In the genomic region with DNA sequence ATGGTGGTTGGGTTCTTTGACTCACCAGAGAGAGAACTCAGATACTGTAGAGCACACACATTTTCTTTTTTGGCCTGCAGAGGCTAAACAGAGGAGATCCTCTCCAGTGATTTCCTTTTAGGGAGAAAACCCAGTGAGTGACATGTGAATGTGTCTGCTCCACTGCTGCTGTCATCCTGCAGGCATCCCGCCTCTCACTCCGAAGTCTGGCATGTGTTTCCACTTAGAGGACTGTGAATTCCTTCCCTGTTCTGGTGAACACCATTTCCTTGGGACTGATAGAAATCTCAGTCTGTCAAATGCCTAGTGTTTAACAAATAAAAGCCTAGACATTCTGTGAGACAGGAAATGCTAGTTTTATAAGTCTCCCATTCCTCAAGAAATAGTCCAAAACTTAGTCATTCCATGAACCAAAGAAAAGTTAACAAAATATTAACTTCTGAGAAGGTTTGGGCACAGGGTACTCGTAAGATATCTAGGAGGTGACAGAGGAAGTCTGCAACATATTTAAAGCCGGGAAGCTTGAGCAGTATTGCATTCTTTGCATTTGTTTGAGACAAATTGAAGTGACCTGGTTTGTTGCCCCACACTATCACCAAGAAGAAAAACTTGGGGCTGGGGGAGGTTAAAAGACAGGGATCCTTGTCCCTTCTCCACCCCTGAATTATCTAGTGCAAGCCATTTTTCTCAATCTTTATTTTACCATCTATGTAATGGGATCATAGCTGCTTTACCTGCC, we compare ENCODE assay signal across 9 cellular contexts.
DNase-seq lines count a peak whose midpoint lies in the region; ATAC-seq and TF ChIP-seq lines count a peak whose summit lies in the region.
"Had no signal": no experiment of that assay in that cellular context is flagged by ENCODE, and none has a peak within 500 bp of the region (broad histone marks: within the 10 kb centered on the region; RNA-seq: fewer than 3 reads in every experiment).

No MANE protein-coding gene starts in this region.

- peak overlapping the region; percentile 98 for H2BK120ac ChIP-seq in IMR-90 (ENCODE audit: low read depth, low read length)

- H3K9me3 ChIP-seq in IMR-90 (ENCODE audit: control insufficient read depth, insufficient read depth, low read length): no peaks in the 10 kb centered on the region
- H3K9me3 ChIP-seq in endodermal cell (ENCODE audit: control insufficient read depth, low read length): no peaks in the 10 kb centered on the region
- no peaks in the 10 kb centered on the region for H3K9me3 ChIP-seq in mucosa of rectum (ENCODE audit: control insufficient read depth in 2 of 2, low read length in 2 of 2)
- H3K9me3 ChIP-seq: adrenal gland had no signal

- peak overlapping the region; percentile 95 for H2BK5ac ChIP-seq in IMR-90 (ENCODE audit: low read depth, low read length, poor library complexity, severe bottlenecking)

- peak overlapping the region; percentile 81 for H4K91ac ChIP-seq in IMR-90 (ENCODE audit: insufficient read depth, low read depth, low read length)

- no peak for TF ChIP-seq RAD21 in IMR-90 (IDR thresholded peaks at IDR 0.05; ENCODE audit: low read length)

- intact Hi-C loops in IMR-90 (cut with micrococcal nuclease): loop anchor here (1.0 to 5.0 kb wide), 2 partner anchors 14 to 77 kb away; a partner anchor contains a TSS

- CTCF ChIA-PET in IMR-90 (lab: Yijun Ruan, JAX): interaction anchor here (1.3 to 1.5 kb wide), 2 partner anchors 87 to 358 kb away, joined by 3 to 5 read pairs; a partner anchor contains a TSS

- no peak overlapping the region for H2AK9ac ChIP-seq in IMR-90 (replicated peaks; ENCODE audit: low read depth, low read length, poor library complexity)

- H3K27ac ChIP-seq in ACC112 (ENCODE audit: low read depth, low read length) (peak overlapping the region; percentile 89), IMR-90 (ENCODE audit: insufficient read depth, low read length) (peak overlapping the region; percentile 64), endodermal cell (ENCODE audit: low read depth, low read length) (peak overlapping the region; percentile 75), mucosa of rectum (ENCODE audit: low read depth in 2 of 2, low read length in 2 of 2) (peak overlapping the region; percentile 34 to 60)

- H2BK15ac ChIP-seq in IMR-90 (ENCODE audit: low read depth, low read length): peak overlapping the region; percentile 55; the same call in 1 of the 3 replicates

- POLR2A ChIA-PET in IMR-90 (lab: Charles Lee; ENCODE audit: unreplicated experiment): interaction anchor here (0.9 kb wide), 1 partner anchor 14 kb away, joined by 3 read pairs; no protein-coding TSS in a partner anchor

- H3K4me1 Mint-ChIP-seq in endodermal cell: peaks cover 20% of the 10 kb centered on the region

- H2BK20ac ChIP-seq in IMR-90 (ENCODE audit: low read depth, low read length): peak overlapping the region; percentile 96

- peak overlapping the region; percentile 84 for H3K23ac ChIP-seq in IMR-90 (ENCODE audit: low read depth, low read length)

- dilution Hi-C loops in IMR-90 (cut with HindIII; ENCODE audit: low sequenced_read_pairs, unreplicated experiment): no loop called here

- peak overlapping the region; percentile 94 for H3K56ac ChIP-seq in IMR-90 (ENCODE audit: extremely low read depth, insufficient read depth, low read length)

- H3K14ac ChIP-seq in IMR-90 (replicated peaks; ENCODE audit: low read depth, low read length): peak overlapping the region; percentile 98

- H3K36me3 ChIP-seq in ACC112 (ENCODE audit: insufficient read depth, low read length) (no peaks in the 10 kb centered on the region), IMR-90 (ENCODE audit: control insufficient read depth, insufficient read depth, low read length) (no peaks in the 10 kb centered on the region), endodermal cell (ENCODE audit: control insufficient read depth, insufficient read depth, low read length) (no peaks in the 10 kb centered on the region), mucosa of rectum (ENCODE audit: control insufficient read depth in 2 of 2, insufficient read depth in 2 of 2, low read length in 2 of 2) (peaks cover 2 to 3% of the 10 kb centered on the region in 2 donors)
- H3K36me3 ChIP-seq: adrenal gland had no signal

- no peak overlapping the region for H2AK5ac ChIP-seq in IMR-90 (ENCODE audit: low read depth, low read length)

- no peak overlapping the region for H3K4me3 Mint-ChIP-seq in endodermal cell

- no peaks in the 10 kb centered on the region for H3K79me2 ChIP-seq in ACC112 (ENCODE audit: control insufficient read depth, insufficient read depth, low read length, unreplicated experiment)

- no peaks in the 10 kb centered on the region for H3K36me3 Mint-ChIP-seq in endodermal cell (ENCODE audit: low read depth)

- H3K79me1 ChIP-seq in IMR-90 (ENCODE audit: low read depth in 1 of 2, low read length in 2 of 2): peaks cover 0 to 16% of the 10 kb centered on the region in 2 experiments; a peak in 2 of 4 replicates

- peak overlapping the region; percentile 15; the same call in 1 of the 2 replicates for H3K9ac ChIP-seq in IMR-90 (ENCODE audit: low read depth, low read length)
- H3K9ac ChIP-seq in endodermal cell (ENCODE audit: extremely low read depth, low read length, poor library complexity, severe bottlenecking): no peak overlapping the region
- H3K9ac ChIP-seq in mucosa of rectum (ENCODE audit: low read depth in 1 of 2, low read length in 2 of 2): no peak overlapping the region

- peaks cover 19% of the 10 kb centered on the region for H3K9me1 ChIP-seq in IMR-90 (ENCODE audit: insufficient read depth, low read length)

- peak; percentile 86 for ATAC-seq in IMR-90 (ENCODE audit: low read depth)
- no peak for ATAC-seq in GM21447 (IDR thresholded peaks at IDR 0.05; ENCODE audit: unreplicated experiment)

- H4K8ac ChIP-seq in IMR-90 (ENCODE audit: low read depth in 2 of 2, low read length in 2 of 2): peak overlapping the region; percentile 85 to 87

- peak overlapping the region; percentile 17; the same call in 1 of the 2 replicates for H4K5ac ChIP-seq in IMR-90 (ENCODE audit: low read depth, low read length)

- peaks cover 57% of the 10 kb centered on the region for H3K4me1 ChIP-seq in ACC112 (ENCODE audit: control insufficient read depth, insufficient read depth, low read length, unreplicated experiment)
- peaks cover 23% of the 10 kb centered on the region for H3K4me1 ChIP-seq in IMR-90 (ENCODE audit: control insufficient read depth, insufficient read depth, low read length)
- peaks cover 4% of the 10 kb centered on the region for H3K4me1 ChIP-seq in endodermal cell (ENCODE audit: control insufficient read depth, insufficient read depth, low read length)
- H3K4me1 ChIP-seq in mucosa of rectum (ENCODE audit: control insufficient read depth in 2 of 2, insufficient read depth in 2 of 2, low read length in 2 of 2): peaks cover 0 to 2% of the 10 kb centered on the region in 2 donors

- no peaks in the 10 kb centered on the region for H4K20me1 ChIP-seq in IMR-90 (ENCODE audit: insufficient read depth, low read length)

- TF ChIP-seq POLR2A in IMR-90 (IDR thresholded peaks at IDR 0.05; ENCODE audit: low read depth, low read length): no peak

- H3K27me3 ChIP-seq in ACC112 (ENCODE audit: insufficient read depth, low read length) (no peaks in the 10 kb centered on the region), IMR-90 (ENCODE audit: control insufficient read depth, insufficient read depth, low read length) (no peaks in the 10 kb centered on the region), endodermal cell (ENCODE audit: control insufficient read depth, insufficient read depth, low read length, poor library complexity, severe bottlenecking) (no peaks in the 10 kb centered on the region), mucosa of rectum (ENCODE audit: control insufficient read depth in 2 of 2, insufficient read depth in 2 of 2, low read length in 2 of 2) (no peaks in the 10 kb centered on the region)
- H3K27me3 ChIP-seq: adrenal gland had no signal

- peak overlapping the region; percentile 86 for H3K4ac ChIP-seq in IMR-90 (ENCODE audit: low read depth, low read length)

- BruUV-seq in IMR-90 (replicated peaks; lab: Mats Ljungman, UMichigan): no TSS peak

- H3K18ac ChIP-seq in IMR-90 (ENCODE audit: low read depth, low read length): peak overlapping the region; percentile 30; the same call in 1 of the 2 replicates

- peak overlapping the region; percentile 24; the same call in 1 of the 2 replicates for H3K4me2 ChIP-seq in IMR-90 (ENCODE audit: low read depth, low read length)

- peak overlapping the region; percentile 69 for H2AFZ ChIP-seq in ACC112 (ENCODE audit: low read length, unreplicated experiment)
- peak overlapping the region; percentile 11 for H2AFZ ChIP-seq in IMR-90 (replicated peaks; ENCODE audit: low read length, poor library complexity)

- H3K4me3 ChIP-seq in ACC112 (ENCODE audit: low read depth, low read length) (peak overlapping the region; percentile 44; the same call in 1 of the 2 replicates), IMR-90 (ENCODE audit: insufficient read depth, low read depth, low read length) (no peak overlapping the region), endodermal cell (ENCODE audit: low read length) (no peak overlapping the region), mucosa of rectum (ENCODE audit: low read length in 2 of 2) (no peak overlapping the region)
- H3K4me3 ChIP-seq: adrenal gland had no signal

- in situ Hi-C loops in IMR-90 (cut with MboI; ENCODE audit: low sequenced_read_pairs): no loop called here

- DNase-seq in IMR-90 (peak; percentile 99), endodermal cell (peak; percentile 67), NCI-H345 (lab: John Stamatoyannopoulos, UW) (no peak), NCI-H1092 (lab: John Stamatoyannopoulos, UW) (no peak), NCI-H1105 (lab: John Stamatoyannopoulos, UW) (no peak)

- H3K9me3 Mint-ChIP-seq in endodermal cell: no peaks in the 10 kb centered on the region

- no peak overlapping the region for H3K27ac Mint-ChIP-seq in endodermal cell

- no peaks in the 10 kb centered on the region for H3K27me3 Mint-ChIP-seq in endodermal cell (ENCODE audit: insufficient read depth)

- no CpG with 5 or more reads among the region's 4 CpGs for WGBS in IMR-90 (ENCODE audit: extremely low coverage in 2 of 2, insufficient read length in 1 of 2), 2 experiments
- WGBS in endodermal cell (ENCODE audit: insufficient coverage in 1 of 2, insufficient read length in 1 of 2), 2 experiments: 50 to 83% methylated on average over 3 to 4 of the region's 4 CpGs

- TF ChIP-seq CTCF in IMR-90 (conservative IDR thresholded peaks at IDR 0.05; ENCODE audit: low read depth, low read length) (no peak), endodermal cell (conservative IDR thresholded peaks at IDR 0.05) (no peak)

TF ChIP-seq in IMR-90, 13 proteins besides CTCF, POLR2A, EP300 and RAD21 (continues in another document):
- TF ChIP-seq, protein P1, sequence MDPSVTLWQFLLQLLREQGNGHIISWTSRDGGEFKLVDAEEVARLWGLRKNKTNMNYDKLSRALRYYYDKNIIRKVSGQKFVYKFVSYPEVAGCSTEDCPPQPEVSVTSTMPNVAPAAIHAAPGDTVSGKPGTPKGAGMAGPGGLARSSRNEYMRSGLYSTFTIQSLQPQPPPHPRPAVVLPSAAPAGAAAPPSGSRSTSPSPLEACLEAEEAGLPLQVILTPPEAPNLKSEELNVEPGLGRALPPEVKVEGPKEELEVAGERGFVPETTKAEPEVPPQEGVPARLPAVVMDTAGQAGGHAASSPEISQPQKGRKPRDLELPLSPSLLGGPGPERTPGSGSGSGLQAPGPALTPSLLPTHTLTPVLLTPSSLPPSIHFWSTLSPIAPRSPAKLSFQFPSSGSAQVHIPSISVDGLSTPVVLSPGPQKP (IDR thresholded peaks at IDR 0.05; ENCODE audit: borderline replicate concordance, low read depth, low read length): no peak

Comparison
In these comparisons a context has a peak if more than half of its experiments do, and no peak if none do; other contexts are left out.
1. DNase-seq: peak in IMR-90 (single experiment) and endodermal cell (single experiment); none in NCI-H345 (single experiment), NCI-H1092 (single experiment) and NCI-H1105 (single experiment).
2. Peak in every context shown above with its lines, with median percentiles within 50 percentile points of each other: H3K27ac ChIP-seq.